ENCODE assay signal across 13 cellular contexts in the genomic region with DNA sequence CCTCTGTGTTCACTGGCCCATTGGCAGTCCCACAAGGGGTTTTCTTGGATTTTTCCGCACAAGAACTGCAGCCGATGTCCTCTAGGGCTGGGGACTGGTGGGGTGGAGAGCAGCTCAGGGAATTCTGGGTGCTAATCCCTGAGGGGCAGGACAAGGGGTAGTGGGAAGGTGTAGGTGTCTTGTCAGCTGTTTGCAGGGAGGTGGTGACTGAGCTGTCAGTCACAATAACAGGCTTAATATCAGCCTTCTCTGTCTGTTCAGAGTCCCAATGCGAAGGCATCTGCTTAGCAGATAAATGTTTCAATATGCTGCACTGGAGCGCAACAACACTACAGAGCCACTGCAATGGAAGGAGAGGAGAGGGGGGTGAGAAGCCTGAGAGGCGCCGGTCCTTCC.
"Had no signal": no experiment of that assay in that cellular context is flagged by ENCODE, and none has a peak within 500 bp of the region (broad histone marks: within the 10 kb centered on the region; RNA-seq: fewer than 3 reads in every experiment).

No MANE protein-coding gene starts in this region.

- H3K27me3 Mint-ChIP-seq: activated CD4-positive, alpha-beta T cell treated with anti-CD3 and anti-CD28 coated beads, Interleukin-2, amount 10 ng/mL, durations not matched to agents 7 days and 5 days; stimulated activated naive CD8-positive, alpha-beta T cell treated with anti-CD3 and anti-CD28 coated beads, Interleukin-15, amount 100 ng/mL, for 72 hours; T-cell had no signal

- H3K27me3 ChIP-seq: adrenal gland, colonic mucosa, gastroesophageal sphincter had no signal

- H3K27ac ChIP-seq: adrenal gland, epithelial cell of prostate, SK-N-MC, thoracic aorta had no signal

- H3K4me3 Mint-ChIP-seq: activated CD4-positive, alpha-beta T cell treated with anti-CD3 and anti-CD28 coated beads, Interleukin-2, amount 10 ng/mL, durations not matched to agents 7 days and 5 days; natural killer cell; stimulated activated naive CD8-positive, alpha-beta T cell treated with anti-CD3 and anti-CD28 coated beads, Interleukin-15, amount 100 ng/mL, for 72 hours; T-cell had no signal

- H3K4me3 ChIP-seq: adrenal gland, colonic mucosa, gastroesophageal sphincter, mucosa of descending colon, SK-N-MC, thoracic aorta had no signal

- H3K27ac Mint-ChIP-seq: activated CD4-positive, alpha-beta T cell treated with anti-CD3 and anti-CD28 coated beads, Interleukin-2, amount 10 ng/mL, durations not matched to agents 7 days and 5 days had no signal

- H3K9me3 ChIP-seq: adrenal gland, colonic mucosa, gastroesophageal sphincter, mucosa of descending colon, thoracic aorta had no signal

- DNase-seq: activated CD4-positive, alpha-beta T cell treated with anti-CD3 and anti-CD28 coated beads, Interleukin-2, amount 10 ng/mL, durations not matched to agents 7 days and 5 days; activated naive CD4-positive, alpha-beta T cell; natural killer cell; stimulated activated CD4-positive, alpha-beta T cell treated with anti-CD3 and anti-CD28 coated beads, Interleukin-12 subunit alpha, Interleukin-12 subunit beta, amount 100 ng/mL, for 4 hours; stimulated activated naive CD8-positive, alpha-beta T cell treated with anti-CD3 and anti-CD28 coated beads, Interleukin-15, amount 100 ng/mL, for 72 hours had no signal

- H3K9me3 Mint-ChIP-seq: activated CD4-positive, alpha-beta T cell treated with anti-CD3 and anti-CD28 coated beads, Interleukin-2, amount 10 ng/mL, durations not matched to agents 7 days and 5 days; natural killer cell; T-cell had no signal

- ATAC-seq: gastroesophageal sphincter; natural killer cell; stimulated activated naive CD8-positive, alpha-beta T cell treated with anti-CD3 and anti-CD28 coated beads, Interleukin-15, amount 100 ng/mL, for 72 hours; T-cell had no signal
